In the genomic region with DNA sequence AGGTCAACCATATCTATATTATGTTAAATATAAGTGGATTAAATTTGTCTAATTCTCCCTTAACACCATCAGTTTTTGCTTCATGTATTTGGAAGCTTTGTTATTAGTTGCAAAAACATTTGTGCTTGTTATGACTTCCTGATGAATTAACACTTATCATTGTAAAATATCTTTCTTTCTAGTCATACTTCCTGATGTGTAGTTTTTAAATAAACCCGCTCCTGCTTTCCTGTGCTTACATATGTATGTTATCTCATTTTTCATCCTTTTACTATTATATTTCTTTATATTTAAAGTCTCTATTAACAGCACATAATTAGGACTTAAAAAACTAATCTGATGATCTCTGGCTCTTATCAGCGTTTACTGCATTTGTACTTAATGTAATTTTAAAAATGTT, we compare ENCODE assay signal across 6 cellular contexts.
DNase-seq lines count a peak whose midpoint lies in the region; FAIRE-seq and TF ChIP-seq lines count a peak whose summit lies in the region.
"Not testable (repeated sequence)": the region's sequence is repeated elsewhere in the genome, so short reads cannot be mapped to it uniquely, and the experiment has no call there.

No MANE protein-coding gene starts in this region.

- DNase-seq in ELR (ENCODE audit: low read depth) (peak; percentile 37), dermis microvascular lymphatic vessel endothelial cell (ENCODE audit: low read depth in 2 of 2) (peak; percentile 32 to 58), fibroblast of villous mesenchyme (ENCODE audit: low read depth) (peak; percentile 37), lung microvascular endothelial cell (ENCODE audit: low read depth in 2 of 2) (peak; percentile 56 to 69)
- not testable (repeated sequence) for DNase-seq in GM19239 (ENCODE audit: insufficient read length, low spot score); RCC 7860 (ENCODE audit: low spot score)

- FAIRE-seq in GM19239 (lab: Jason Lieb, UNC) (peak; percentile 14), RCC 7860 (lab: Jason Lieb, UNC) (peak; percentile 40)

- not testable (repeated sequence) for H3K4me3 ChIP-seq in fibroblast of villous mesenchyme (ENCODE audit: low read depth, low read length)

- TF ChIP-seq CTCF in fibroblast of villous mesenchyme (IDR thresholded peaks at IDR 0.05; ENCODE audit: insufficient read depth, low read depth, low read length): not testable (repeated sequence)
